ENCODE assay signal across 23 cellular contexts in genomic region chr10:7210516-7210915, GRCh38.
DNase-seq lines count a peak whose midpoint lies in the region; ATAC-seq and TF ChIP-seq lines count a peak whose summit lies in the region.
"Had no signal": no experiment of that assay in that cellular context is flagged by ENCODE, and none has a peak within 500 bp of the region (broad histone marks: within the 10 kb centered on the region; RNA-seq: fewer than 3 reads in every experiment).

No MANE protein-coding gene starts in this region.

- H3K4me3 ChIP-seq in hepatocyte, result no peak overlapping the region
- H3K4me3 ChIP-seq: A549; BLaER1 treated with 17β-estradiol and CSF1 and Interleukin-3, amounts not matched to agents 10 nM and 100 nM had no signal

- H3K9me3 Mint-ChIP-seq in activated T-helper 17 cell treated with anti-CD3 and anti-CD28 coated beads, Interleukin-2, amount 50 U/mL, for 72 hours, result no peaks in the 10 kb centered on the region
- H3K9me3 Mint-ChIP-seq in stimulated activated effector memory CD8-positive, alpha-beta T cell treated with anti-CD3 and anti-CD28 coated beads, Interleukin-12 subunit alpha, Interleukin-12 subunit beta, amount 100 ng/mL, for 72 hours, result no peaks in the 10 kb centered on the region
- H3K9me3 Mint-ChIP-seq: CD4-positive, alpha-beta T cell; CD8-positive, alpha-beta T cell had no signal

- no peaks in the 10 kb centered on the region for H3K9me3 ChIP-seq in hepatocyte (ENCODE audit: low read depth)
- H3K9me3 ChIP-seq: A549; BLaER1 treated with 17β-estradiol and CSF1 and Interleukin-3, amounts not matched to agents 10 nM and 100 nM had no signal

- WGBS in hepatocyte (ENCODE audit: low lambda C conversion rate, missing lambda C conversion rate), result 85% methylated on average over 10 of the region's 10 CpGs

- H3K27me3 ChIP-seq in hepatocyte (no peaks in the 10 kb centered on the region), foreskin keratinocyte (no peaks in the 10 kb centered on the region)
- H3K27me3 ChIP-seq: BLaER1 treated with 17β-estradiol and CSF1 and Interleukin-3, amounts not matched to agents 10 nM and 100 nM had no signal

- TF ChIP-seq CTCF in hepatocyte (IDR thresholded peaks at IDR 0.05; ENCODE audit: poor library complexity) (no peak), foreskin keratinocyte (conservative IDR thresholded peaks at IDR 0.05) (no peak)

- DNase-seq in ELF-1 (ENCODE audit: low read depth, low spot score) (peak; percentile 73), islet precursor cell (peak; percentile 62), hepatocyte (ENCODE audit: low spot score) (no peak), foreskin keratinocyte (no peak)
- no peak for DNase-seq in stimulated activated effector memory CD8-positive, alpha-beta T cell treated with anti-CD3 and anti-CD28 coated beads, Interleukin-12 subunit alpha, Interleukin-12 subunit beta, amount 100 ng/mL, for 72 hours (ENCODE audit: low spot score in 2 of 2)
- DNase-seq: AML-193; Caco-2; Calu3; CD4-positive, alpha-beta T cell; CD8-positive, alpha-beta T cell; DMS153; DMS53; DMS79; DND-41; EL; GF-D8 had no signal

- H3K4me1 ChIP-seq in hepatocyte (ENCODE audit: insufficient read depth) (no peaks in the 10 kb centered on the region), foreskin keratinocyte (no peaks in the 10 kb centered on the region)
- H3K4me1 ChIP-seq: A549, Caco-2 had no signal

- no peak overlapping the region for H3K4me3 Mint-ChIP-seq in activated T-helper 17 cell treated with anti-CD3 and anti-CD28 coated beads, Interleukin-2, amount 50 U/mL, for 72 hours
- H3K4me3 Mint-ChIP-seq in stimulated activated effector memory CD8-positive, alpha-beta T cell treated with anti-CD3 and anti-CD28 coated beads, Interleukin-12 subunit alpha, Interleukin-12 subunit beta, amount 100 ng/mL, for 72 hours, result no peak overlapping the region
- H3K4me3 Mint-ChIP-seq: B cell; CD4-positive, alpha-beta T cell; CD8-positive, alpha-beta T cell had no signal

- H3K36me3 ChIP-seq in hepatocyte (replicated peaks; ENCODE audit: insufficient read depth, low read depth), result no peaks in the 10 kb centered on the region

- no peaks in the 10 kb centered on the region for H3K9me2 ChIP-seq in hepatocyte (replicated peaks; ENCODE audit: insufficient read depth)

- H3K27me3 Mint-ChIP-seq in activated T-helper 17 cell treated with anti-CD3 and anti-CD28 coated beads, Interleukin-2, amount 50 U/mL, for 72 hours, result no peaks in the 10 kb centered on the region
- H3K27me3 Mint-ChIP-seq: B cell; CD4-positive, alpha-beta T cell had no signal

- no peak overlapping the region for H3K27ac ChIP-seq in hepatocyte
- no peak overlapping the region for H3K27ac ChIP-seq in foreskin keratinocyte
- H3K27ac ChIP-seq: 22Rv1; A549; BLaER1 treated with 17β-estradiol and CSF1 and Interleukin-3, amounts not matched to agents 10 nM and 100 nM; C4-2B had no signal

- H3K36me3 Mint-ChIP-seq in activated T-helper 17 cell treated with anti-CD3 and anti-CD28 coated beads, Interleukin-2, amount 50 U/mL, for 72 hours (ENCODE audit: low read depth), result peaks cover 58% of the 10 kb centered on the region
- H3K36me3 Mint-ChIP-seq in stimulated activated effector memory CD8-positive, alpha-beta T cell treated with anti-CD3 and anti-CD28 coated beads, Interleukin-12 subunit alpha, Interleukin-12 subunit beta, amount 100 ng/mL, for 72 hours, result peaks cover 55% of the 10 kb centered on the region

- no peak for ATAC-seq in activated T-helper 17 cell treated with anti-CD3 and anti-CD28 coated beads, Interleukin-2, amount 50 U/mL, for 72 hours (replicated peaks)
- no peak for ATAC-seq in stimulated activated effector memory CD8-positive, alpha-beta T cell treated with anti-CD3 and anti-CD28 coated beads, Interleukin-12 subunit alpha, Interleukin-12 subunit beta, amount 100 ng/mL, for 72 hours
- ATAC-seq in foreskin keratinocyte (no peak), GM21717 (IDR thresholded peaks at IDR 0.05; ENCODE audit: unreplicated experiment) (no peak)
- ATAC-seq: A549; CD8-positive, alpha-beta T cell had no signal

- H2AFZ ChIP-seq in hepatocyte, result no peak overlapping the region

- H3K27ac Mint-ChIP-seq in activated T-helper 17 cell treated with anti-CD3 and anti-CD28 coated beads, Interleukin-2, amount 50 U/mL, for 72 hours, result peak overlapping the region; percentile 7
- H3K27ac Mint-ChIP-seq in stimulated activated effector memory CD8-positive, alpha-beta T cell treated with anti-CD3 and anti-CD28 coated beads, Interleukin-12 subunit alpha, Interleukin-12 subunit beta, amount 100 ng/mL, for 72 hours, result peak overlapping the region; percentile 16
- H3K27ac Mint-ChIP-seq: B cell; CD4-positive, alpha-beta T cell; CD8-positive, alpha-beta T cell had no signal

- H4K20me1 ChIP-seq in hepatocyte (ENCODE audit: insufficient read depth, poor library complexity, severe bottlenecking), result no peaks in the 10 kb centered on the region
- H4K20me1 ChIP-seq: BLaER1 treated with 17β-estradiol and CSF1 and Interleukin-3, amounts not matched to agents 10 nM and 100 nM had no signal

- peaks cover 11% of the 10 kb centered on the region for H3K4me1 Mint-ChIP-seq in activated T-helper 17 cell treated with anti-CD3 and anti-CD28 coated beads, Interleukin-2, amount 50 U/mL, for 72 hours
- peaks cover 28% of the 10 kb centered on the region for H3K4me1 Mint-ChIP-seq in stimulated activated effector memory CD8-positive, alpha-beta T cell treated with anti-CD3 and anti-CD28 coated beads, Interleukin-12 subunit alpha, Interleukin-12 subunit beta, amount 100 ng/mL, for 72 hours
- H3K4me1 Mint-ChIP-seq: B cell had no signal

- H3K79me2 ChIP-seq in hepatocyte, result no peaks in the 10 kb centered on the region

- H3K4me2 ChIP-seq in hepatocyte, result no peak overlapping the region
- H3K4me2 ChIP-seq: A549; BLaER1 treated with 17β-estradiol and CSF1 and Interleukin-3, amounts not matched to agents 10 nM and 100 nM had no signal

Comparison
In these comparisons a context has a peak if more than half of its experiments do, and no peak if none do; other contexts are left out.
1. DNase-seq: peak in ELF-1 (single experiment) and islet precursor cell (single experiment); none in stimulated activated effector memory CD8-positive, alpha-beta T cell treated with anti-CD3 and anti-CD28 coated beads, Interleukin-12 subunit alpha, Interleukin-12 subunit beta, amount 100 ng/mL, for 72 hours (0 of 2), hepatocyte (single experiment) and foreskin keratinocyte (0 of 2).